ENCODE assay signal across 10 cellular contexts in the genomic region with DNA sequence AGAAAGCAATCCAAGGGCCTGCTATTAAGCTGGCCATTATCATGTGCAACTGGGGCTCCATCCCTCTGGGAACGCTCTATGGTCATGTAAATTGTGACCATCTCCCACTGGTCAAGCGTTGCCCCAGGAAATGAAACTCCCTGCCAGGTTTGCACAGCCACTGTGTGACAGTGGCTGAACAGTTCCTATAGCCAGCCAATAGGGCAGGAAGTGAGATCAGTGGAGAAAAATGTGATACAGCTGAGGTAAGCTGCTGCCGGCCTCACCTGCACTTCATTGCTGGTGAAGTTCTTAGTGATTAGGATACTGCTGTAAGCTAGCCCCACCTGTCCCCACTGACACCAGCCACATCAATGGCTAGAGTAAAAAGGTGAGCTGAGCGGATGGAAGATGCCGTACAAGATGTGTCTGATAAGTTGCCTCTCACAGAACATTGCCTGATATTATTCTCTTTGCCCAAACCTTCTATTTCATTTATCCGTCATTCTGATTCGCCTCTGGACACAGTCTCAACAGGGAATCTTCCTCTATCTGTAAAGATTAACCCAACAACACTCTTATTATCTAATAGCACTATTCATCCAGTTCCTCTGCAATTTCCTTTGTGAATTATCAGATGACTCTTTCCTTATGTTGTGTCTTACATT. TPM values are rescaled to one million over a fixed set of nuclear protein-coding genes. Genes with fewer than 3 reads are reported as not detected.
DNase-seq lines count a peak whose midpoint lies in the region; ATAC-seq, FAIRE-seq and TF ChIP-seq lines count a peak whose summit lies in the region.
"Had no signal": no experiment of that assay in that cellular context is flagged by ENCODE, and none has a peak within 500 bp of the region (broad histone marks: within the 10 kb centered on the region; RNA-seq: fewer than 3 reads in every experiment).

No MANE protein-coding gene starts in this region.

- 73 to 76% methylated on average over 7 of the region's 7 CpGs for WGBS in thyroid gland, 2 donors

- H3K36me3 ChIP-seq in keratinocyte (ENCODE audit: control insufficient read depth in 2 of 2, extremely low read depth in 1 of 2, insufficient read depth in 2 of 2, low read length in 2 of 2) (no peaks in the 10 kb centered on the region), thyroid gland (no peaks in the 10 kb centered on the region)

- dilution Hi-C loops in keratinocyte (cut with MboI; ENCODE audit: extremely low pct_ligation_motif_present, low sequenced_read_pairs): no loop called here

- no peak for TF ChIP-seq POLR2A in thyroid gland (IDR thresholded peaks at IDR 0.05)

- peak overlapping the region; percentile 78 for H3K4me2 ChIP-seq in keratinocyte (ENCODE audit: control insufficient read depth, extremely low read depth, insufficient read depth, low read depth, low read length)

- H3K27me3 ChIP-seq in keratinocyte (ENCODE audit: control insufficient read depth, extremely low read depth, insufficient read depth, low read length): no peaks in the 10 kb centered on the region
- H3K27me3 ChIP-seq in thyroid gland: no peaks in the 10 kb centered on the region

- peaks cover 6% of the 10 kb centered on the region for H3K27me3 Mint-ChIP-seq in WTC11 (ENCODE audit: low read depth)
- peaks cover 14 to 24% of the 10 kb centered on the region in 2 donors for H3K27me3 Mint-ChIP-seq in stimulated activated naive B cell treated with anti-CD40 and anti-IgM and Interleukin-4, amounts not matched to agents 10 μg/mL and 1 μg/mL and 100 μg/mL, for 72 hours

- no peak for TF ChIP-seq CTCF in WTC11 (IDR thresholded peaks at IDR 0.05)
- no peak for TF ChIP-seq CTCF in keratinocyte (optimal IDR thresholded peaks at IDR 0.05 in 1 of 3, IDR thresholded peaks at IDR 0.05 in 1 of 3, conservative IDR thresholded peaks at IDR 0.05 in 1 of 3; ENCODE audit: extremely low read depth in 1 of 3, insufficient read depth in 2 of 3, low read length in 3 of 3)
- TF ChIP-seq CTCF in thyroid gland (IDR thresholded peaks at IDR 0.05): no peak

- H3K27ac ChIP-seq in keratinocyte (ENCODE audit: control insufficient read depth, insufficient read depth, low read length) (peak overlapping the region; percentile 45), thyroid gland (peak overlapping the region in 2 of 3 donors; percentile 45 to 53)

- POLR2A ChIA-PET in WTC11 (lab: Charles Lee): interaction anchor here (0.9 kb wide), 1 partner anchor 38 kb away, joined by 3 read pairs; no protein-coding TSS in a partner anchor

- peaks cover 18% of the 10 kb centered on the region for H3K4me1 ChIP-seq in keratinocyte (ENCODE audit: control insufficient read depth, extremely low read depth, insufficient read depth, low read length)
- H3K4me1 ChIP-seq in thyroid gland: peaks cover 0 to 4% of the 10 kb centered on the region in 2 donors

- H3K79me2 ChIP-seq in keratinocyte (ENCODE audit: control insufficient read depth, insufficient read depth, low read length): no peaks in the 10 kb centered on the region

- no peaks in the 10 kb centered on the region for H4K20me1 ChIP-seq in keratinocyte (ENCODE audit: control insufficient read depth, extremely low read depth, insufficient read depth, low read length)

- H3K9me3 ChIP-seq in keratinocyte (ENCODE audit: control insufficient read depth, low read depth, low read length) (no peaks in the 10 kb centered on the region), thyroid gland (no peaks in the 10 kb centered on the region)

- no peak overlapping the region for H2AFZ ChIP-seq in keratinocyte (ENCODE audit: control insufficient read depth, low read length)

- intact Hi-C loops in thyroid gland (cut with DNase I): no loop called here

- CTCF ChIA-PET in WTC11 (lab: Charles Lee): interaction anchor here (0.6 to 1.8 kb wide), 2 partner anchors 13 to 808 kb away, joined by 5 to 8 read pairs; no protein-coding TSS in a partner anchor

- H3K9ac ChIP-seq in keratinocyte (ENCODE audit: control insufficient read depth, extremely low read depth, insufficient read depth, low read length): no peak overlapping the region

- no peak overlapping the region; the same call in 1 of the 2 replicates for H3K4me3 Mint-ChIP-seq in WTC11
- H3K4me3 Mint-ChIP-seq in stimulated activated naive B cell treated with anti-CD40 and anti-IgM and Interleukin-4, amounts not matched to agents 10 μg/mL and 1 μg/mL and 100 μg/mL, for 72 hours: no peak overlapping the region
- H3K4me3 Mint-ChIP-seq: activated T-helper 1 cell treated with anti-CD3 and anti-CD28 coated beads, Interleukin-12 subunit alpha, Interleukin-12 subunit beta, Interleukin-2, Interleukin-4 antibody, amounts not matched to agents 30 ng/mL and 10 ng/mL and 1 ng/mL, durations not matched to agents 14 hours and 24 hours and 36 hours had no signal

- no peaks in the 10 kb centered on the region for H3K9me3 Mint-ChIP-seq in WTC11
- no peaks in the 10 kb centered on the region for H3K9me3 Mint-ChIP-seq in stimulated activated naive B cell treated with anti-CD40 and anti-IgM and Interleukin-4, amounts not matched to agents 10 μg/mL and 1 μg/mL and 100 μg/mL, for 72 hours
- H3K9me3 Mint-ChIP-seq: activated T-helper 1 cell treated with anti-CD3 and anti-CD28 coated beads, Interleukin-12 subunit alpha, Interleukin-12 subunit beta, Interleukin-2, Interleukin-4 antibody, amounts not matched to agents 30 ng/mL and 10 ng/mL and 1 ng/mL, durations not matched to agents 14 hours and 24 hours and 36 hours had no signal

- H3K4me3 ChIP-seq in keratinocyte (ENCODE audit: control insufficient read depth in 2 of 3, extremely low read depth in 1 of 3, insufficient read depth in 2 of 3, low read depth in 1 of 3, low read length in 3 of 3) (peak overlapping the region in 1 of 3 experiments; percentile 11), thyroid gland (replicated peaks in 1 of 3) (no peak overlapping the region)

- ATAC-seq in WTC11: peak; percentile 94
- no peak for ATAC-seq in stimulated activated naive B cell treated with anti-CD40 and anti-IgM and Interleukin-4, amounts not matched to agents 10 μg/mL and 1 μg/mL and 100 μg/mL, for 72 hours (replicated peaks)

- peak overlapping the region; percentile 64 for H3K27ac Mint-ChIP-seq in WTC11
- no peak overlapping the region for H3K27ac Mint-ChIP-seq in stimulated activated naive B cell treated with anti-CD40 and anti-IgM and Interleukin-4, amounts not matched to agents 10 μg/mL and 1 μg/mL and 100 μg/mL, for 72 hours
- H3K27ac Mint-ChIP-seq: activated T-helper 1 cell treated with anti-CD3 and anti-CD28 coated beads, Interleukin-12 subunit alpha, Interleukin-12 subunit beta, Interleukin-2, Interleukin-4 antibody, amounts not matched to agents 30 ng/mL and 10 ng/mL and 1 ng/mL, durations not matched to agents 14 hours and 24 hours and 36 hours had no signal

- peak; percentile 59 for FAIRE-seq in keratinocyte (lab: Jason Lieb, UNC)
- FAIRE-seq: endometrium had no signal

- DNase-seq in NCI-H510A treated with DMSO at 0.1 percent for 48 hours (lab: John Stamatoyannopoulos, UW) (peak; percentile 46), NCI-H510A (lab: John Stamatoyannopoulos, UW) (no peak), WTC11 (ENCODE audit: low spot score) (peak; percentile 46), keratinocyte (ENCODE audit: low read depth, low spot score) (no peak), thyroid gland (no peak), UCSD-AML1 (lab: John Stamatoyannopoulos, UW; ENCODE audit: unreplicated experiment) (no peak)
- no peak for DNase-seq in activated CD8-positive, alpha-beta memory T cell treated with anti-CD3 and anti-CD28 coated beads for 24 hours
- DNase-seq in stimulated activated naive B cell treated with anti-CD40 and anti-IgM and Interleukin-4, amounts not matched to agents 10 μg/mL and 1 μg/mL and 100 μg/mL, for 72 hours: no peak

- no peaks in the 10 kb centered on the region for H3K36me3 Mint-ChIP-seq in WTC11
- no peaks in the 10 kb centered on the region for H3K36me3 Mint-ChIP-seq in stimulated activated naive B cell treated with anti-CD40 and anti-IgM and Interleukin-4, amounts not matched to agents 10 μg/mL and 1 μg/mL and 100 μg/mL, for 72 hours

- peaks cover 49% of the 10 kb centered on the region for H3K4me1 Mint-ChIP-seq in WTC11
- no peaks in the 10 kb centered on the region for H3K4me1 Mint-ChIP-seq in stimulated activated naive B cell treated with anti-CD40 and anti-IgM and Interleukin-4, amounts not matched to agents 10 μg/mL and 1 μg/mL and 100 μg/mL, for 72 hours

- H3K9me1 ChIP-seq in keratinocyte (ENCODE audit: control insufficient read depth, extremely low read depth, insufficient read depth, low read length): no peaks in the 10 kb centered on the region

TF ChIP-seq in WTC11, 78 proteins besides CTCF, POLR2A, EP300 and RAD21 (continues in another document):
- 0 out of 2 replicates have a peak, but pooled peaks have one; percentile 16 for TF ChIP-seq ZBTB43 (CRISPR knock-in tag; IDR thresholded peaks at IDR 0.05)
- TF ChIP-seq FOXK1 (CRISPR knock-in tag; IDR thresholded peaks at IDR 0.05): 0 out of 2 replicates have a peak, but pooled peaks have one; percentile 9
- no peak for TF ChIP-seq CREB1 (CRISPR knock-in tag; IDR thresholded peaks at IDR 0.05)

RNA-seq across cellular contexts. Expression of gene CDC42BPA, which starts 38.4 kb away (rescaled TPM):
- 22.2 to 25.2 TPM (median 22.9 TPM) in 3 replicates for total RNA-seq in WTC11 (2021)
- 7.0 to 9.2 TPM (median 8.6 TPM) in 3 replicates for polyA plus RNA-seq in keratinocyte
- 13.1 TPM for polyA plus RNA-seq in keratinocyte (2011; ENCODE audit: low read depth)
- 6.9 and 9.2 TPM in 2 replicates for polyA plus RNA-seq in keratinocyte (2011; cell fraction: cytosol; rRNA removed)
- 15.1 and 15.3 TPM in 2 replicates for polyA plus RNA-seq in keratinocyte (2011; cell fraction: nucleus; rRNA removed)
- polyA plus RNA-seq in keratinocyte (2012; ENCODE audit: low replicate concordance): 7.2 and 10.1 TPM in 2 replicates
- polyA minus RNA-seq in keratinocyte: 10.8 to 32.3 TPM (median 15.3 TPM) in 3 replicates
- 14.0 TPM for polyA minus RNA-seq in keratinocyte (2011; cell fraction: cytosol; rRNA and poly(A)+ RNA removed)
- polyA minus RNA-seq in keratinocyte (2011; cell fraction: nucleus; rRNA and poly(A)+ RNA removed): 29.4 and 66.9 TPM in 2 replicates
- total RNA-seq in thyroid gland: 10 to 100 TPM; 25.0 to 50.0 (median 30.5) TPM

Comparison
In these comparisons a context has a peak if more than half of its experiments do, and no peak if none do; other contexts are left out.
1. DNase-seq: peak in NCI-H510A treated with DMSO at 0.1 percent for 48 hours (single experiment) and WTC11 (single experiment); none in NCI-H510A (single experiment), keratinocyte (single experiment), thyroid gland (0 of 2), UCSD-AML1 (single experiment), activated CD8-positive, alpha-beta memory T cell treated with anti-CD3 and anti-CD28 coated beads for 24 hours (single experiment) and stimulated activated naive B cell treated with anti-CD40 and anti-IgM and Interleukin-4, amounts not matched to agents 10 μg/mL and 1 μg/mL and 100 μg/mL, for 72 hours (single experiment).